ENCODE assay signal across 8 cellular contexts in the genomic region with DNA sequence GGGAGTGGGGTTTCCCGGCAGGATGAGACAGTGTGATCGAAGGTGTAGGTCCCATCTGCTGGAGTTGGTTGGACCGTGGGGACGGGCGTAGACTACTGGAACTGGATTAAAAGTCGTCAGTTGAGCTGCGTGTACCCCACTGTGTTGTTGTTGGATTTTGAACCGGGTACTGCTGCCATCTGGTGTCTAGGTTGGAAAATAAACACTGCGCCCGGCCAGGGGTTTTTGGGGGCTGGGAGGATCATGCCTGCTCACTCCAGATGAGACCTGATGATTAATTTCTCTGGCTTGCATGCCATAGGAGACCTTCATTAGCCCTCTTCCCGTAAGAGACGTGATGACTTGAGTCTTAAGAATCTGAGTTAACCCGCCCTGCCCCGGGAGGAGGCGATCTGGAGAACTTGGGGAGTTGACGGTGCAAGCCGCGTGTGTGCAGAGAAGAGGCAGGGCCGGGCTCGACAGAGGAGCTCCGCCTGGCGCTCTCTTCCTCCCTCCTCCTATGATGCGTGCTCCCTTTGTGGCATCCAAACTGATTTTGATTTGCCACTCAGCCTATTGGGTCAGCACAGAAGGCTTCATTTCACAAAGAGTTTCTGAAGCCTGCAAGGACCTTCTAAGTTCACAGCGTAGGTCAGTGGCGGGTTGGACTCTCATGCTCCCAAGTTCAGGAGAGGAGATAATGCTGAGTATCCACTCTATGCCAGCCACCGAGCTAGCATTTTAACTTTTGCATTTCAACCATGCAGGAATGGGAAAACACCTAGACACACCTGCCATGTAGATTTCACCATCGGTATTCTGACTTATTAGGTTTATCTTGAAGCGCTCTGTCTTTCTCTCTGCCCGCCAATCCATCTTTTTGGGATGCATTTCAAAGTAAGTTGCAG. TPM values are rescaled to one million over a fixed set of nuclear protein-coding genes. Genes with fewer than 3 reads are reported as not detected.
DNase-seq lines count a peak whose midpoint lies in the region; ATAC-seq lines count a peak whose summit lies in the region.

No MANE protein-coding gene starts in this region.

- H3K36me3 ChIP-seq in ectodermal cell (ENCODE audit: control insufficient read depth, insufficient read depth, low read length): peaks cover 12% of the 10 kb centered on the region

- peak overlapping the region; percentile 63 for H3K4me3 ChIP-seq in ectodermal cell (ENCODE audit: insufficient read depth, low read depth, low read length)

- peak overlapping the region; percentile 90 for H3K27ac Mint-ChIP-seq in activated CD4-positive, alpha-beta memory T cell treated with anti-CD3 and anti-CD28 coated beads, Interleukin-2, amount 10 ng/mL, durations not matched to agents 7 days and 5 days

- ATAC-seq in GM19452 (IDR thresholded peaks at IDR 0.05; ENCODE audit: unreplicated experiment): no peak

- H3K27ac ChIP-seq in ectodermal cell (ENCODE audit: insufficient read depth, low read depth, low read length, poor library complexity, severe bottlenecking): peak overlapping the region; percentile 33

- H3K9me3 ChIP-seq in ectodermal cell (ENCODE audit: control insufficient read depth, low read length): no peaks in the 10 kb centered on the region

- CTCF ChIA-PET in activated CD4-positive, alpha-beta memory T cell treated with anti-CD3 and anti-CD28 coated beads, Interleukin-2, amount 10 ng/mL, durations not matched to agents 7 days and 5 days (lab: Charles Lee): interaction anchor here (0.7 to 5.4 kb wide), 15 partner anchors 9 to 121 kb away, joined by 3 to 76 read pairs (median 9); a partner anchor contains a TSS

- peaks cover 26% of the 10 kb centered on the region for H3K4me1 ChIP-seq in ectodermal cell (ENCODE audit: control insufficient read depth, insufficient read depth, low read length)

- DNase-seq in NCI-H1436 (lab: John Stamatoyannopoulos, UW) (peak; percentile 34), NCI-H1436 treated with DMSO at 0.1 percent for 48 hours (lab: John Stamatoyannopoulos, UW) (no peak), NCI-H226 (peak; percentile 100), medulla oblongata (ENCODE audit: extremely low spot score) (peak; percentile 86)
- peak; percentile 76 for DNase-seq in activated CD4-positive, alpha-beta memory T cell treated with anti-CD3 and anti-CD28 coated beads, Interleukin-2, amount 10 ng/mL, durations not matched to agents 7 days and 5 days
- peak; percentile 50 to 55 (median 53) for DNase-seq in stimulated activated CD4-positive, alpha-beta T cell treated with anti-CD3 and anti-CD28 coated beads, TNF-alpha, amount 100 ng/mL, for 4 hours (ENCODE audit: low read depth in 3 of 3)

- no peaks in the 10 kb centered on the region for H3K27me3 Mint-ChIP-seq in activated CD4-positive, alpha-beta memory T cell treated with anti-CD3 and anti-CD28 coated beads, Interleukin-2, amount 10 ng/mL, durations not matched to agents 7 days and 5 days

- H3K4me3 Mint-ChIP-seq in activated CD4-positive, alpha-beta memory T cell treated with anti-CD3 and anti-CD28 coated beads, Interleukin-2, amount 10 ng/mL, durations not matched to agents 7 days and 5 days: peak overlapping the region; percentile 83

- POLR2A ChIA-PET in activated CD4-positive, alpha-beta memory T cell treated with anti-CD3 and anti-CD28 coated beads, Interleukin-2, amount 10 ng/mL, durations not matched to agents 7 days and 5 days (lab: Charles Lee): interaction anchor here (1.1 to 8.0 kb wide), 12 partner anchors 16 to 121 kb away, joined by 3 to 65 read pairs (median 4); a partner anchor contains a TSS

- peaks cover 63% of the 10 kb centered on the region for H3K4me1 Mint-ChIP-seq in activated CD4-positive, alpha-beta memory T cell treated with anti-CD3 and anti-CD28 coated beads, Interleukin-2, amount 10 ng/mL, durations not matched to agents 7 days and 5 days

- H3K36me3 Mint-ChIP-seq in activated CD4-positive, alpha-beta memory T cell treated with anti-CD3 and anti-CD28 coated beads, Interleukin-2, amount 10 ng/mL, durations not matched to agents 7 days and 5 days (ENCODE audit: low read depth): peaks cover 58% of the 10 kb centered on the region

- no peaks in the 10 kb centered on the region for H3K9me3 Mint-ChIP-seq in activated CD4-positive, alpha-beta memory T cell treated with anti-CD3 and anti-CD28 coated beads, Interleukin-2, amount 10 ng/mL, durations not matched to agents 7 days and 5 days

- H3K27me3 ChIP-seq in ectodermal cell (ENCODE audit: control insufficient read depth, insufficient read depth, low read length, poor library complexity, severe bottlenecking): no peaks in the 10 kb centered on the region

- WGBS in ectodermal cell, 2 experiments: 69 to 74% methylated on average over 29 of the region's 29 CpGs

RNA-seq across cellular contexts. Expression of a gene that starts 2.7 kb away (rescaled TPM):
- 10 to 100 TPM; 86.5 to 88.3 TPM for total RNA-seq in activated CD4-positive, alpha-beta memory T cell treated with anti-CD3 and anti-CD28 coated beads, Interleukin-2, amount 10 ng/mL, durations not matched to agents 7 days and 5 days
- polyA plus RNA-seq in ectodermal cell (2013, experiment 1 of 4): 104 TPM
- polyA plus RNA-seq in ectodermal cell (2013, experiment 2 of 4): 117 TPM
- polyA plus RNA-seq in ectodermal cell (2013, experiment 3 of 4): 46.2 TPM
- 45.6 TPM for polyA plus RNA-seq in ectodermal cell (2013, experiment 4 of 4)

RNA-seq across cellular contexts. Expression of a gene that starts 9.3 kb away (rescaled TPM):
- total RNA-seq in activated CD4-positive, alpha-beta memory T cell treated with anti-CD3 and anti-CD28 coated beads, Interleukin-2, amount 10 ng/mL, durations not matched to agents 7 days and 5 days: 1 to 10 TPM in 1 of 2 experiments, under 1 TPM in 1; 0.85 to 1.0 TPM
- not detected for polyA plus RNA-seq in ectodermal cell (2013, experiment 1 of 4)
- polyA plus RNA-seq in ectodermal cell (2013, experiment 2 of 4): not detected
- polyA plus RNA-seq in ectodermal cell (2013, experiment 3 of 4): not detected
- not detected for polyA plus RNA-seq in ectodermal cell (2013, experiment 4 of 4)

RNA-seq across cellular contexts. Expression of a gene that starts 44.6 kb away (rescaled TPM):
- 10 to 100 TPM; 36.3 to 40.5 TPM for total RNA-seq in activated CD4-positive, alpha-beta memory T cell treated with anti-CD3 and anti-CD28 coated beads, Interleukin-2, amount 10 ng/mL, durations not matched to agents 7 days and 5 days
- polyA plus RNA-seq in ectodermal cell (2013, experiment 1 of 4): 81.9 TPM
- 83.0 TPM for polyA plus RNA-seq in ectodermal cell (2013, experiment 2 of 4)
- 66.3 TPM for polyA plus RNA-seq in ectodermal cell (2013, experiment 3 of 4)
- 66.7 TPM for polyA plus RNA-seq in ectodermal cell (2013, experiment 4 of 4)

RNA-seq across cellular contexts. Expression of a gene that starts 56.9 kb away (rescaled TPM):
- total RNA-seq in activated CD4-positive, alpha-beta memory T cell treated with anti-CD3 and anti-CD28 coated beads, Interleukin-2, amount 10 ng/mL, durations not matched to agents 7 days and 5 days: 10 to 100 TPM; 46.3 to 50.9 TPM
- polyA plus RNA-seq in ectodermal cell (2013, experiment 1 of 4): 33.7 TPM
- polyA plus RNA-seq in ectodermal cell (2013, experiment 2 of 4): 37.1 TPM
- polyA plus RNA-seq in ectodermal cell (2013, experiment 3 of 4): 26.5 TPM
- polyA plus RNA-seq in ectodermal cell (2013, experiment 4 of 4): 29.5 TPM
